ENCODE assay signal across 8 cellular contexts in the genomic region with DNA sequence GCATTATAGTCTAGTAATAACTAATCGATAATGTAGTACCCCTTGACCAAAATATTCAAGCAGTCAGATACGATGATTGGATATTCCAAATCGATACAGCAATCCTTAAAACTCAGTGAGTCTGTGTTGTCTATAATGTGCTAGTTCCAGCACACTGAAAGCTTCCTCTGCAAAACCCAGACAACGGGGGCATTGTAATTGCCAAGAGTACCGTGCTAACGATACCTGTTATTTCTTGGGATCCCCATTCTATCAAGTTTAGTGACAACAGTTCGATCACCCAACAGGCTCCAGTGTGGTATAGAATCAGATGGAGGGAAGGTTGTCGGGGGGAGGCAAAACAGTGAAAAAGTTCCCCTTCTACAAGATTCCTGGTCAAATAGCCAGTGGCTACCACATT. TPM values are rescaled to one million over a fixed set of nuclear protein-coding genes. Genes with fewer than 3 reads are reported as not detected.
DNase-seq lines count a peak whose midpoint lies in the region; ATAC-seq and TF ChIP-seq lines count a peak whose summit lies in the region.

No MANE protein-coding gene starts in this region.

- CTCF ChIA-PET in HEK293 (lab: Yijun Ruan, JAX) = interaction anchor here (0.6 to 1.4 kb wide), 7 partner anchors 21 to 779 kb away, joined by 3 read pairs; no protein-coding TSS in a partner anchor
- CTCF ChIA-PET in activated CD8-positive, alpha-beta T cell treated with anti-CD3 and anti-CD28 coated beads for 36 hours (lab: Charles Lee) = interaction anchor here (0.8 to 4.0 kb wide), 5 partner anchors 16 to 247 kb away, joined by 3 to 22 read pairs (median 7); no protein-coding TSS in a partner anchor

- no peak for DNase-seq in activated CD8-positive, alpha-beta T cell treated with anti-CD3 and anti-CD28 coated beads for 36 hours
- no peak for DNase-seq in RKO (ENCODE audit: low spot score)
- no peak for DNase-seq in AML-193 (lab: John Stamatoyannopoulos, UW)
- no peak for DNase-seq in stimulated activated CD4-positive, alpha-beta T cell treated with anti-CD3 and anti-CD28 coated beads, Interleukin-1b, Interleukin-23, amount 100 ng/mL, for 48 hours

- H3K4me1 ChIP-seq in HEK293 (ENCODE audit: control insufficient read depth, insufficient read depth, low read length) = peaks cover 10% of the 10 kb centered on the region; the same call in 1 of the 2 replicates

- H3K36me3 ChIP-seq in HEK293 (ENCODE audit: control insufficient read depth in 2 of 2, insufficient read depth in 1 of 2, low read length in 2 of 2) = no peaks in the 10 kb centered on the region

- H3K36me3 Mint-ChIP-seq in activated CD8-positive, alpha-beta T cell treated with anti-CD3 and anti-CD28 coated beads for 36 hours (ENCODE audit: low read depth) = no peaks in the 10 kb centered on the region
- peaks cover 5% of the 10 kb centered on the region for H3K36me3 Mint-ChIP-seq in stimulated activated memory B cell treated with anti-CD40 and anti-IgM and Interleukin-4, amounts not matched to agents 10 μg/mL and 1 μg/mL and 100 μg/mL, for 72 hours

- no peaks in the 10 kb centered on the region for H3K9me3 Mint-ChIP-seq in activated CD8-positive, alpha-beta T cell treated with anti-CD3 and anti-CD28 coated beads for 36 hours
- no peaks in the 10 kb centered on the region for H3K9me3 Mint-ChIP-seq in stimulated activated memory B cell treated with anti-CD40 and anti-IgM and Interleukin-4, amounts not matched to agents 10 μg/mL and 1 μg/mL and 100 μg/mL, for 72 hours

- TF ChIP-seq CTCF in HEK293 (tag by site-specific recombination; IDR thresholded peaks at IDR 0.05) = no peak
- TF ChIP-seq CTCF in activated CD8-positive, alpha-beta T cell treated with anti-CD3 and anti-CD28 coated beads for 36 hours (IDR thresholded peaks at IDR 0.05) = no peak

- ATAC-seq in activated CD8-positive, alpha-beta T cell treated with anti-CD3 and anti-CD28 coated beads for 36 hours = no peak
- ATAC-seq in stimulated activated memory B cell treated with anti-CD40 and anti-IgM and Interleukin-4, amounts not matched to agents 10 μg/mL and 1 μg/mL and 100 μg/mL, for 72 hours = no peak
- no peak for ATAC-seq in HG03378 (IDR thresholded peaks at IDR 0.05; ENCODE audit: unreplicated experiment)

- H3K4me1 Mint-ChIP-seq in activated CD8-positive, alpha-beta T cell treated with anti-CD3 and anti-CD28 coated beads for 36 hours (ENCODE audit: low read depth) = peaks cover 5% of the 10 kb centered on the region
- peaks cover 15% of the 10 kb centered on the region for H3K4me1 Mint-ChIP-seq in stimulated activated memory B cell treated with anti-CD40 and anti-IgM and Interleukin-4, amounts not matched to agents 10 μg/mL and 1 μg/mL and 100 μg/mL, for 72 hours

- peak overlapping the region; percentile 80; the same call in 1 of the 2 replicates for H3K4me3 ChIP-seq in HEK293 (ENCODE audit: low read depth, low read length)
- peak overlapping the region; percentile 90 for H3K4me3 ChIP-seq in iPS-18c (ENCODE audit: insufficient read depth, low read depth, low read length)

- no peaks in the 10 kb centered on the region for H3K9me3 ChIP-seq in HEK293 (ENCODE audit: control insufficient read depth, insufficient read depth, low read depth, low read length)
- no peaks in the 10 kb centered on the region for H3K9me3 ChIP-seq in iPS-18c (ENCODE audit: control insufficient read depth, insufficient read depth, low read length)

- intact Hi-C loops in activated CD8-positive, alpha-beta T cell treated with anti-CD3 and anti-CD28 coated beads for 36 hours (cut with micrococcal nuclease) = loop anchor here (5.0 to 10.0 kb wide), 2 partner anchors 246 to 287 kb away; partner anchors contain the start of gene ZEB1

- peak overlapping the region; percentile 97 for H3K27ac Mint-ChIP-seq in activated CD8-positive, alpha-beta T cell treated with anti-CD3 and anti-CD28 coated beads for 36 hours
- peak overlapping the region; percentile 94 for H3K27ac Mint-ChIP-seq in stimulated activated memory B cell treated with anti-CD40 and anti-IgM and Interleukin-4, amounts not matched to agents 10 μg/mL and 1 μg/mL and 100 μg/mL, for 72 hours

- no peak overlapping the region for H3K27ac ChIP-seq in HEK293 (ENCODE audit: extremely low read depth, low read depth, low read length)

- H3K27me3 Mint-ChIP-seq in activated CD8-positive, alpha-beta T cell treated with anti-CD3 and anti-CD28 coated beads for 36 hours = no peaks in the 10 kb centered on the region
- H3K27me3 Mint-ChIP-seq in stimulated activated memory B cell treated with anti-CD40 and anti-IgM and Interleukin-4, amounts not matched to agents 10 μg/mL and 1 μg/mL and 100 μg/mL, for 72 hours = no peaks in the 10 kb centered on the region

- POLR2A ChIA-PET in HEK293 (lab: Yijun Ruan, JAX) = interaction anchor here (0.5 kb wide), 1 partner anchor 688 kb away, joined by 4 read pairs; no protein-coding TSS in a partner anchor
- POLR2A ChIA-PET in activated CD8-positive, alpha-beta T cell treated with anti-CD3 and anti-CD28 coated beads for 36 hours (lab: Charles Lee) = interaction anchor here (0.6 to 0.9 kb wide), 3 partner anchors 42 to 170 kb away, joined by 3 to 4 read pairs (median 3); no protein-coding TSS in a partner anchor

- peak overlapping the region; percentile 80 for H3K4me3 Mint-ChIP-seq in activated CD8-positive, alpha-beta T cell treated with anti-CD3 and anti-CD28 coated beads for 36 hours
- H3K4me3 Mint-ChIP-seq in stimulated activated memory B cell treated with anti-CD40 and anti-IgM and Interleukin-4, amounts not matched to agents 10 μg/mL and 1 μg/mL and 100 μg/mL, for 72 hours = no peak overlapping the region

TF ChIP-seq in HEK293, 187 proteins besides CTCF, POLR2A, EP300 and RAD21:
- TF ChIP-seq ZSCAN23 (tag by site-specific recombination; IDR thresholded peaks at IDR 0.05) (no peak), SETDB1 (IDR thresholded peaks at IDR 0.05; ENCODE audit: insufficient read length, low read length) (no peak), ZNF311 (tag by site-specific recombination; IDR thresholded peaks at IDR 0.05; ENCODE audit: borderline replicate concordance) (no peak), ZNF600 (tag by site-specific recombination; IDR thresholded peaks at IDR 0.05) (no peak), ZNF701 (tag by site-specific recombination; IDR thresholded peaks at IDR 0.05) (no peak), ZNF133 (tag by site-specific recombination; IDR thresholded peaks at IDR 0.05) (no peak), ZNF140 (tag by site-specific recombination; IDR thresholded peaks at IDR 0.05) (no peak), ZNF529 (tag by site-specific recombination; IDR thresholded peaks at IDR 0.05; ENCODE audit: insufficient replicate concordance) (no peak), ZNF302 (tag by site-specific recombination; IDR thresholded peaks at IDR 0.05; ENCODE audit: low read depth) (no peak), ZNF664 (tag by site-specific recombination; IDR thresholded peaks at IDR 0.05) (no peak), ZFP41 (tag by site-specific recombination; IDR thresholded peaks at IDR 0.05; ENCODE audit: borderline replicate concordance) (no peak)
- TF ChIP-seq, protein P1, sequence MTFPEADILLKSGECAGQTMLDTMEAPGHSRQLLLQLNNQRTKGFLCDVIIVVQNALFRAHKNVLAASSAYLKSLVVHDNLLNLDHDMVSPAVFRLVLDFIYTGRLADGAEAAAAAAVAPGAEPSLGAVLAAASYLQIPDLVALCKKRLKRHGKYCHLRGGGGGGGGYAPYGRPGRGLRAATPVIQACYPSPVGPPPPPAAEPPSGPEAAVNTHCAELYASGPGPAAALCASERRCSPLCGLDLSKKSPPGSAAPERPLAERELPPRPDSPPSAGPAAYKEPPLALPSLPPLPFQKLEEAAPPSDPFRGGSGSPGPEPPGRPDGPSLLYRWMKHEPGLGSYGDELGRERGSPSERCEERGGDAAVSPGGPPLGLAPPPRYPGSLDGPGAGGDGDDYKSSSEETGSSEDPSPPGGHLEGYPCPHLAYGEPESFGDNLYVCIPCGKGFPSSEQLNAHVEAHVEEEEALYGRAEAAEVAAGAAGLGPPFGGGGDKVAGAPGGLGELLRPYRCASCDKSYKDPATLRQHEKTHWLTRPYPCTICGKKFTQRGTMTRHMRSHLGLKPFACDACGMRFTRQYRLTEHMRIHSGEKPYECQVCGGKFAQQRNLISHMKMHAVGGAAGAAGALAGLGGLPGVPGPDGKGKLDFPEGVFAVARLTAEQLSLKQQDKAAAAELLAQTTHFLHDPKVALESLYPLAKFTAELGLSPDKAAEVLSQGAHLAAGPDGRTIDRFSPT (tag by site-specific recombination; IDR thresholded peaks at IDR 0.05) = no peak
- TF ChIP-seq, protein P2, sequence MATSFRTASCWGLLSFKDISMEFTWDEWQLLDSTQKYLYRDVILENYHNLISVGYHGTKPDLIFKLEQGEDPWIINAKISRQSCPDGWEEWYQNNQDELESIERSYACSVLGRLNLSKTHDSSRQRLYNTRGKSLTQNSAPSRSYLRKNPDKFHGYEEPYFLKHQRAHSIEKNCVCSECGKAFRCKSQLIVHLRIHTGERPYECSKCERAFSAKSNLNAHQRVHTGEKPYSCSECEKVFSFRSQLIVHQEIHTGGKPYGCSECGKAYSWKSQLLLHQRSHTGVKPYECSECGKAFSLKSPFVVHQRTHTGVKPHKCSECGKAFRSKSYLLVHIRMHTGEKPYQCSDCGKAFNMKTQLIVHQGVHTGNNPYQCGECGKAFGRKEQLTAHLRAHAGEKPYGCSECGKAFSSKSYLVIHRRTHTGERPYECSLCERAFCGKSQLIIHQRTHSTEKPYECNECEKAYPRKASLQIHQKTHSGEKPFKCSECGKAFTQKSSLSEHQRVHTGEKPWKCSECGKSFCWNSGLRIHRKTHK (tag by site-specific recombination; IDR thresholded peaks at IDR 0.05) = no peak

RNA-seq across cellular contexts. Expression of gene ZNF438, which starts 0.9 kb away (rescaled TPM):
- total RNA-seq in activated CD8-positive, alpha-beta T cell treated with anti-CD3 and anti-CD28 coated beads for 36 hours = 1 to 10 TPM; 3.0 to 3.9 TPM
